28 cellular contexts compared by ENCODE assay signal in the genomic region with DNA sequence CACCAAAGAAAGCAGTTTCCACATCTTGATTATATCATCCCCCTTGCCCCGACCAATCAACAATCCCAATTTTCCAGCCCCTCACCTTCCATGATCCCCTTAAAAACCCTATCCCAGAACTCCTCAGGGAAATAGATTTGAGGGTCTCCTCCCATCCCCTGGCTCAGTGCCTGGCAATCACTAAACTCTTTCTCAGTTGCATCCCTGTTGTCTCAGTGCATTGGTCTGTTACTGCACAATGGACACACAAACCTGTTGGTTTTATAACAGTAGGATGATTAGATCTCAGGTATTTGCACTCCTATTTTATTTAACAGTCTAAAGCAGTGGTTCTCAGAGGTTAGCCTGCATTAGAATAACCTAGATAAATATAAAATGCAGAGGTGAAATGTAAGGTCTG. TPM values are rescaled to one million over a fixed set of nuclear protein-coding genes. Genes with fewer than 3 reads are reported as not detected.
"Had no signal": no experiment of that assay in that cellular context is flagged by ENCODE, and none has a peak within 500 bp of the region (broad histone marks: within the 10 kb centered on the region; RNA-seq: fewer than 3 reads in every experiment).

No MANE protein-coding gene starts in this region.

- H3K79me2 ChIP-seq: parathyroid adenoma had no signal

- H2AFZ ChIP-seq: neural progenitor cell, parathyroid adenoma had no signal

- DNase-seq: natural killer cell; occipital lobe; ovary; posterior cingulate gyrus; psoas muscle; right cardiac atrium; spleen; stimulated activated CD4-positive, alpha-beta T cell treated with anti-CD3 and anti-CD28 coated beads, Interleukin-12 subunit alpha, Interleukin-12 subunit beta, amount 100 ng/mL, for 4 hours; stimulated activated CD4-positive, alpha-beta T cell treated with anti-CD3 and anti-CD28 coated beads, Interleukin-1b, Interleukin-23, amount 100 ng/mL, for 48 hours; stimulated activated CD4-positive, alpha-beta T cell treated with anti-CD3 and anti-CD28 coated beads, Interleukin-4, amount 100 ng/mL, for 1 hour; stimulated activated CD4-positive, alpha-beta T cell treated with anti-CD3 and anti-CD28 coated beads, Interleukin-4, amount 100 ng/mL, for 4 hours; stimulated activated CD8-positive, alpha-beta memory T cell treated with anti-CD3 and anti-CD28 coated beads, Interleukin-4, amount 100 ng/mL, for 48 hours; stimulated activated naive CD4-positive, alpha-beta T cell; stimulated activated naive CD8-positive, alpha-beta T cell treated with anti-CD3 and anti-CD28 coated beads, Interleukin-15, amount 100 ng/mL, for 72 hours; stimulated activated naive CD8-positive, alpha-beta T cell treated with anti-CD3 and anti-CD28 coated beads, Interleukin-15, Interleukin-2, amounts not matched to agents 100 U/mL and 50 U/mL, for 24 hours; substantia nigra; testis; tibial artery; transverse colon; upper lobe of right lung had no signal

- H3K27me3 ChIP-seq: neural progenitor cell, ovary, spleen, suprapubic skin, testis, tibial artery, transverse colon, upper lobe of right lung, vagina had no signal

- H3K36me3 ChIP-seq: neural progenitor cell, ovary, spleen, suprapubic skin, tibial artery, transverse colon, upper lobe of right lung, vagina had no signal

- H3K4me2 ChIP-seq: neural progenitor cell, smooth muscle cell had no signal

- H3K9ac ChIP-seq: neural progenitor cell, parathyroid adenoma had no signal

- H3K27ac ChIP-seq: neural progenitor cell, ovary, parathyroid adenoma, psoas muscle, skin epidermis, spleen, suprapubic skin, testis, tibial artery, transverse colon, upper lobe of right lung, vagina had no signal

- H3K4me3 ChIP-seq: neural progenitor cell, ovary, psoas muscle, skin epidermis, smooth muscle cell, spleen, suprapubic skin, testis, tibial artery, transverse colon, upper lobe of right lung, vagina had no signal

- ATAC-seq: natural killer cell; psoas muscle; right cardiac atrium; sciatic nerve; stimulated activated memory B cell treated with anti-CD40 and anti-IgM and Interleukin-4, amounts not matched to agents 10 μg/mL and 1 μg/mL and 100 μg/mL, for 72 hours; stimulated activated naive CD8-positive, alpha-beta T cell treated with anti-CD3 and anti-CD28 coated beads, Interleukin-15, amount 100 ng/mL, for 72 hours; stimulated activated naive CD8-positive, alpha-beta T cell treated with anti-CD3 and anti-CD28 coated beads, Interleukin-15, Interleukin-2, amounts not matched to agents 100 U/mL and 50 U/mL, for 24 hours; upper lobe of right lung had no signal

- H3K9me3 ChIP-seq: ovary, psoas muscle, suprapubic skin, testis, transverse colon, upper lobe of right lung, vagina had no signal

- H3K4me1 ChIP-seq: neural progenitor cell, parathyroid adenoma, psoas muscle, spleen, suprapubic skin, testis, tibial artery, transverse colon, upper lobe of right lung, vagina had no signal

RNA-seq across cellular contexts. Expression of a gene that starts 45.2 kb away (rescaled TPM):
- total RNA-seq: natural killer cell had no signal
- polyA plus RNA-seq: smooth muscle cell had no signal
